ENCODE assay signal across 8 cellular contexts in the genomic region with DNA sequence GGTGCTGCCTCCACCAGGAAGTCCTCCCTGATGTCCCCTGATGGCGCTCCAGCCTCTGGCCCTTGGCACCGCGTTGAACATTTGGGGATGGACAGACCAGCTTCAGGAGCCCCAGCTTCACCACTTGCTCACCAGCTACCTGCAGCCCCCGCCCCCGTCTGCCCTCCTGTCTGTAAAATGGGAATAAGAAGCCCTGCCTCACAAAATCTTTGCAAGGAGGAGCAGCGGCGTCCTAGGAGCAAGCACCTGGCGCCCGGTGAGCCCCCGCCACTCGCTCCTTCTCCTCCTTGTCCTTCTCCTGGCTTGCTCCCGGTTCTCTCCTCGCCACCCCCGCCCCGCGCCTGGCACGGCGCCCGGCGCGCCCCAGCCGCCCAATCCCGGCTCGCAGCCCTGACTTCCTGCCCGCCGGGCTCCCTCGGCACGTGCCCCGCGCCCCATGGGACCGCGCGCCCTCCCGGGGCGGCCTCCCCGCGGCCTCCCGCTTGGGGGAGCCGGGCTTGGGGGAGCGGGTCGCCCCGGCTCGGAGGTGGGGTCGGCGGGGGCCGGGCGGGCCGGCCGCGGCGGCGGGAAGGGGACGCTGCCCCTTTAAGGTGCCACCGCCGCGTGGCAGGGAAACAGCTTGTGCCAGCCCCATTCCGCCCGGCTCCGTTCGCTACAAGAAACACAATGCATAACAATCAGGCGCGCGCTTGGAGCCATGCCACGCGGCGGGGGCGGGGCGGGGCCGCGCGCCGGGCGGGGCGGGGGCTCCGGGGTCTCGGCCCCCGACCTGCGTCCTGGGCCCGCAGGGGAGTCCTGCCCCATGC. TPM values are rescaled to one million over a fixed set of nuclear protein-coding genes. Genes with fewer than 3 reads are reported as not detected.
A peak's percentile ranks its signal among the peaks of the same experiment; 100 is the strongest.
DNase-seq lines count a peak whose midpoint lies in the region; ATAC-seq lines count a peak whose summit lies in the region.

No MANE protein-coding gene starts in this region.

- peak; percentile 47 for DNase-seq in A172 (ENCODE audit: low spot score)
- DNase-seq in GM23248, result peak; percentile 83
- DNase-seq in NCI-H460 (ENCODE audit: extremely low read depth, low read depth), result peak; percentile 45
- DNase-seq in activated CD4-positive, alpha-beta T cell treated with anti-CD3 and anti-CD28 coated beads, Interleukin-2, amount 50 U/mL, for 48 hours, result peak; percentile 57 to 66
- DNase-seq in stimulated activated naive CD8-positive, alpha-beta T cell treated with anti-CD3 and anti-CD28 coated beads, Interleukin-15, Interleukin-2, amounts not matched to agents 100 U/mL and 50 U/mL, for 24 hours, result peak; percentile 66

- H2AFZ ChIP-seq in GM23248, result peak overlapping the region; percentile 97

- no peaks in the 10 kb centered on the region for H3K36me3 ChIP-seq in GM23248 (ENCODE audit: low read depth)
- H3K36me3 ChIP-seq in ectodermal cell (ENCODE audit: control insufficient read depth, insufficient read depth, low read length), result no peaks in the 10 kb centered on the region

- peak overlapping the region; percentile 85 for H3K9ac ChIP-seq in GM23248

- no peaks in the 10 kb centered on the region for H3K4me1 ChIP-seq in GM23248 (ENCODE audit: insufficient read depth)
- H3K4me1 ChIP-seq in ectodermal cell (ENCODE audit: control insufficient read depth, insufficient read depth, low read length), result no peaks in the 10 kb centered on the region
- peaks cover 19% of the 10 kb centered on the region for H3K4me1 ChIP-seq in mononuclear cell (ENCODE audit: insufficient read depth, low read length)

- peak overlapping the region; percentile 98 for H3K4me2 ChIP-seq in GM23248 (ENCODE audit: unreplicated experiment)

- H3K9me2 ChIP-seq in GM23248 (ENCODE audit: insufficient read depth), result no peaks in the 10 kb centered on the region

- peak; percentile 25 for ATAC-seq in stimulated activated naive CD8-positive, alpha-beta T cell treated with anti-CD3 and anti-CD28 coated beads, Interleukin-15, Interleukin-2, amounts not matched to agents 100 U/mL and 50 U/mL, for 24 hours
- no peak for ATAC-seq in HG03135 (IDR thresholded peaks at IDR 0.05; ENCODE audit: unreplicated experiment)

- no peaks in the 10 kb centered on the region for H3K9me3 ChIP-seq in GM23248 (ENCODE audit: low read depth)
- no peaks in the 10 kb centered on the region for H3K9me3 ChIP-seq in ectodermal cell (ENCODE audit: control insufficient read depth, low read length)
- H3K9me3 ChIP-seq in mononuclear cell (ENCODE audit: low read depth, low read length), result no peaks in the 10 kb centered on the region

- H3K4me3 ChIP-seq in GM23248, result peak overlapping the region; percentile 95
- H3K4me3 ChIP-seq in ectodermal cell (ENCODE audit: insufficient read depth, low read depth, low read length), result peak overlapping the region; percentile 21
- H3K4me3 ChIP-seq in mononuclear cell (ENCODE audit: low read length), result peak overlapping the region; percentile 22

- in situ Hi-C loops in GM23248 (cut with MboI), result no loop called here

- H4K20me1 ChIP-seq in GM23248 (ENCODE audit: insufficient read depth), result no peaks in the 10 kb centered on the region

- WGBS in GM23248 (ENCODE audit: low coverage in 1 of 2, low lambda C conversion rate in 2 of 2, missing lambda C conversion rate in 2 of 2), 2 experiments, result 4 to 9% methylated on average over 29 to 59 of the region's 79 CpGs
- 1% methylated on average over 79 of the region's 79 CpGs for WGBS in ectodermal cell, 2 experiments

- H3K79me2 ChIP-seq in GM23248 (ENCODE audit: insufficient read depth), result no peaks in the 10 kb centered on the region

- H3F3A ChIP-seq in GM23248 (ENCODE audit: insufficient read depth), result peaks cover 7% of the 10 kb centered on the region; the same call in 1 of the 2 replicates

- no peak overlapping the region for H3K27ac ChIP-seq in GM23248
- no peak overlapping the region for H3K27ac ChIP-seq in ectodermal cell (ENCODE audit: insufficient read depth, low read depth, low read length, poor library complexity, severe bottlenecking)

- H3K27me3 ChIP-seq in GM23248 (replicated peaks; ENCODE audit: insufficient read depth), result no peaks in the 10 kb centered on the region; the same call in 1 of the 2 replicates
- peaks cover 88% of the 10 kb centered on the region for H3K27me3 ChIP-seq in ectodermal cell (ENCODE audit: control insufficient read depth, insufficient read depth, low read length, poor library complexity, severe bottlenecking)
- peaks cover 18% of the 10 kb centered on the region for H3K27me3 ChIP-seq in mononuclear cell (ENCODE audit: insufficient read depth, low read length)

RNA-seq across cellular contexts. Expression of a gene that starts 9.1 kb away (rescaled TPM):
- not detected in 2 replicates for total RNA-seq in A172 (2014; rRNA removed; shearing (Covaris generic))
- total RNA-seq in GM23248 (2014; rRNA removed; shearing (Covaris generic)), result not detected in 2 replicates
- polyA plus RNA-seq in GM23248 (2016; fragmentation: Nextera tagmentation; extraction: Ambion mirVana), result not detected in 2 replicates
- 0.05 TPM in 1 of 2 replicates, not detected in the other for total RNA-seq in NCI-H460 (2014; rRNA removed; shearing (Covaris generic))
- not detected in 2 replicates for polyA plus RNA-seq in NCI-H460 (2014; cell fraction: nucleus; rRNA removed)
- polyA plus RNA-seq in ectodermal cell (2013, experiment 1 of 4), result 0.48 TPM
- polyA plus RNA-seq in ectodermal cell (2013, experiment 2 of 4), result 0.69 TPM
- 0.53 TPM for polyA plus RNA-seq in ectodermal cell (2013, experiment 3 of 4)
- polyA plus RNA-seq in ectodermal cell (2013, experiment 4 of 4), result 0.49 TPM
- not detected for total RNA-seq in mononuclear cell

RNA-seq across cellular contexts. Expression of a gene that starts 9.9 kb away (rescaled TPM):
- not detected in 2 replicates for total RNA-seq in A172 (2014; rRNA removed; shearing (Covaris generic))
- not detected in 2 replicates for total RNA-seq in GM23248 (2014; rRNA removed; shearing (Covaris generic))
- not detected in 2 replicates for polyA plus RNA-seq in GM23248 (2016; fragmentation: Nextera tagmentation; extraction: Ambion mirVana)
- not detected in 2 replicates for total RNA-seq in NCI-H460 (2014; rRNA removed; shearing (Covaris generic))
- polyA plus RNA-seq in NCI-H460 (2014; cell fraction: nucleus; rRNA removed), result not detected in 2 replicates
- not detected for polyA plus RNA-seq in ectodermal cell (2013, experiment 1 of 4)
- not detected for polyA plus RNA-seq in ectodermal cell (2013, experiment 2 of 4)
- polyA plus RNA-seq in ectodermal cell (2013, experiment 3 of 4), result not detected
- polyA plus RNA-seq in ectodermal cell (2013, experiment 4 of 4), result not detected
- under 0.01 TPM for total RNA-seq in mononuclear cell

RNA-seq across cellular contexts. Expression of a gene that starts 19.3 kb away (rescaled TPM):
- 35.1 and 42.9 TPM in 2 replicates for total RNA-seq in A172 (2014; rRNA removed; shearing (Covaris generic))
- 34.0 and 41.0 TPM in 2 replicates for total RNA-seq in GM23248 (2014; rRNA removed; shearing (Covaris generic))
- polyA plus RNA-seq in GM23248 (2016; fragmentation: Nextera tagmentation; extraction: Ambion mirVana), result 32.3 and 34.1 TPM in 2 replicates
- 33.2 and 41.1 TPM in 2 replicates for total RNA-seq in NCI-H460 (2014; rRNA removed; shearing (Covaris generic))
- 86.2 and 131 TPM in 2 replicates for polyA plus RNA-seq in NCI-H460 (2014; cell fraction: nucleus; rRNA removed)
- 61.1 TPM for polyA plus RNA-seq in ectodermal cell (2013, experiment 1 of 4)
- 56.5 TPM for polyA plus RNA-seq in ectodermal cell (2013, experiment 2 of 4)
- 39.6 TPM for polyA plus RNA-seq in ectodermal cell (2013, experiment 3 of 4)
- 43.2 TPM for polyA plus RNA-seq in ectodermal cell (2013, experiment 4 of 4)
- 31.8 TPM for total RNA-seq in mononuclear cell

RNA-seq across cellular contexts. Expression of a gene that starts 47.5 kb away (rescaled TPM):
- total RNA-seq in A172 (2014; rRNA removed; shearing (Covaris generic)), result 0.19 and 0.26 TPM in 2 replicates
- total RNA-seq in GM23248 (2014; rRNA removed; shearing (Covaris generic)), result 0.43 TPM in 1 of 2 replicates, not detected in the other
- polyA plus RNA-seq in GM23248 (2016; fragmentation: Nextera tagmentation; extraction: Ambion mirVana), result not detected in 2 replicates
- 0.63 and 1.1 TPM in 2 replicates for total RNA-seq in NCI-H460 (2014; rRNA removed; shearing (Covaris generic))
- 2.1 and 8.7 TPM in 2 replicates for polyA plus RNA-seq in NCI-H460 (2014; cell fraction: nucleus; rRNA removed)
- polyA plus RNA-seq in ectodermal cell (2013, experiment 1 of 4), result 2.3 TPM
- 2.0 TPM for polyA plus RNA-seq in ectodermal cell (2013, experiment 2 of 4)
- polyA plus RNA-seq in ectodermal cell (2013, experiment 3 of 4), result 1.7 TPM
- polyA plus RNA-seq in ectodermal cell (2013, experiment 4 of 4), result 2.6 TPM
- total RNA-seq in mononuclear cell, result 1.0 TPM

RNA-seq across cellular contexts. Expression of a gene that starts 50.6 kb away (rescaled TPM):
- not detected in 2 replicates for total RNA-seq in A172 (2014; rRNA removed; shearing (Covaris generic))
- total RNA-seq in GM23248 (2014; rRNA removed; shearing (Covaris generic)), result not detected in 2 replicates
- not detected in 2 replicates for polyA plus RNA-seq in GM23248 (2016; fragmentation: Nextera tagmentation; extraction: Ambion mirVana)
- total RNA-seq in NCI-H460 (2014; rRNA removed; shearing (Covaris generic)), result not detected in 2 replicates
- not detected in 2 replicates for polyA plus RNA-seq in NCI-H460 (2014; cell fraction: nucleus; rRNA removed)
- not detected for polyA plus RNA-seq in ectodermal cell (2013, experiment 1 of 4)
- polyA plus RNA-seq in ectodermal cell (2013, experiment 2 of 4), result 0.68 TPM
- polyA plus RNA-seq in ectodermal cell (2013, experiment 3 of 4), result 0.75 TPM
- 0.81 TPM for polyA plus RNA-seq in ectodermal cell (2013, experiment 4 of 4)
- total RNA-seq in mononuclear cell, result not detected

Comparison
In these comparisons a context has a peak if more than half of its experiments do, and no peak if none do; other contexts are left out.
1. H3K4me3 ChIP-seq: peak in every context shown above with its lines; median percentile 95 in GM23248; 22 in mononuclear cell; 21 in ectodermal cell.